9 cellular contexts compared by ENCODE assay signal in the genomic region with DNA sequence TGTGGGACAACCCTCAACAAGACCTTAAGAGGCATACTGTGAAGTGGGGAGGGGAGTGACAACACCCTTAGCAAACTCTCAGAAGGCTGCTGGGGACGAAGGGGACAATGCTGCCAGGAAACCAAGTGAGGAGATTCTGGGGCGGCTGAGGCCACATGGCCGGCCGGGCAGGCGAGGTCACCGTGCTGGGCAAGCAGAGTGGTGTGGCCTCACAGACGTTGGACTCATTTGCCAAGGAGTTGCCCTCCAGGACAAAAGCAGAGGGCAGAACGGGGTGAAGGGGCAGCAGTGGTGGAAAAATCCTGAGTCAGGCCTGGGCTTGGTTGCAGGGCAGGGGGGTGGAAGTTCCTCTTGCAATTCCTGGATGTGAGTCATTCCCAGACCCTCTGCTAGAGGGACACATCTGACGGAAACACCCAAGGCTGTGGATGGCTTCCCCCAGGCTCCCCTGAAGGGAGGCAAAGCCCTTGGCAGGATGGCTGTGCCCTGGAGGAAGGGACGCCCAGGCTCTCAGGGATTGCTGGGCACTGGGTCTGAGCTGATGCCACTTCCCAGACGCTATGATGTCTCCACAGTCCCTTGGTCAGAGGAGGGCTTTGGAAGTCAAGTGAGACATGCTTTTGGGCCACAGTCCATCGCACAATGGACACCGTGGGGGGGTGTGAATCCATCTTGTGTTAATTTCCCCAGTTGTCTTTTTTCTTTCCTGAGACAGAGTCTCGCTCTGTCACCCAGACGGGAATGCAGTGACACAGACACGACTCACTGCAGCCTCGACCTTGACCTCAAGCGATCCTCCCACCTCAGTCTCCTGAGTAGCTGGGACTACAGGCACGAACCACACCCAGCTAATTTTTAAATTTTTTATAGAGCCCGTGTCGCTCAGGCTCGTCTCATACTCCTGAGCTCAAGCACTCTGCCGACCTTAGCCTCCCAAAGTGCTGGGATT. TPM values are rescaled to one million over a fixed set of nuclear protein-coding genes. Genes with fewer than 3 reads are reported as not detected.
DNase-seq lines count a peak whose midpoint lies in the region; ATAC-seq and TF ChIP-seq lines count a peak whose summit lies in the region.
"Had no signal": no experiment of that assay in that cellular context is flagged by ENCODE, and none has a peak within 500 bp of the region (broad histone marks: within the 10 kb centered on the region; RNA-seq: fewer than 3 reads in every experiment).

No MANE protein-coding gene starts in this region.

- peaks cover 9% of the 10 kb centered on the region for H3K9me3 Mint-ChIP-seq in neural crest cell

- peaks cover 3% of the 10 kb centered on the region for H3K36me3 Mint-ChIP-seq in neural crest cell (ENCODE audit: low read depth)

- no peak for ATAC-seq in GM21737 (IDR thresholded peaks at IDR 0.05; ENCODE audit: unreplicated experiment)

- DNase-seq in AG20443 (ENCODE audit: low spot score) (peak; percentile 79), RPMI7951 (ENCODE audit: low read depth) (peak; percentile 78), fibroblast of the conjunctiva (ENCODE audit: low read depth) (peak; percentile 30), neural crest cell (ENCODE audit: low read depth, low spot score) (no peak), GF-D8 (lab: John Stamatoyannopoulos, UW) (no peak), NCI-H1417 treated with DMSO at 0.1 percent for 48 hours (lab: John Stamatoyannopoulos, UW) (no peak), cerebellum (ENCODE audit: low spot score) (no peak)
- DNase-seq: BE2C had no signal

- no peak overlapping the region for H3K4me3 Mint-ChIP-seq in neural crest cell

- H3K27me3 Mint-ChIP-seq in neural crest cell (ENCODE audit: low read depth), result peaks cover 5% of the 10 kb centered on the region

- TF ChIP-seq CTCF in neural crest cell (conservative IDR thresholded peaks at IDR 0.05), result no peak

- H3K4me1 Mint-ChIP-seq in neural crest cell, result no peaks in the 10 kb centered on the region

- peak overlapping the region; percentile 81 for H3K27ac Mint-ChIP-seq in neural crest cell (ENCODE audit: unreplicated experiment)

RNA-seq across cellular contexts. Expression of a gene that starts 16.2 kb away (rescaled TPM):
- total RNA-seq in RPMI7951 (2014; rRNA removed; shearing (Covaris generic)), result 0.10 and 0.12 TPM in 2 replicates
- total RNA-seq in neural crest cell, result 15.2 and 15.4 TPM in 2 replicates
- 6.4 TPM for total RNA-seq in cerebellum

RNA-seq across cellular contexts. Expression of a gene that starts 28.4 kb away (rescaled TPM):
- total RNA-seq in RPMI7951 (2014; rRNA removed; shearing (Covaris generic)), result 8.1 and 14.5 TPM in 2 replicates
- total RNA-seq in neural crest cell (14.6 and 16.1 TPM in 2 replicates), cerebellum (5.9 TPM)

RNA-seq across cellular contexts. Expression of a gene that starts 55.8 kb away (rescaled TPM):
- total RNA-seq in RPMI7951 (2014; rRNA removed; shearing (Covaris generic)), result under 0.01 and 0.39 TPM in 2 replicates
- total RNA-seq in neural crest cell (30.4 and 31.8 TPM in 2 replicates), cerebellum (38.4 TPM)

Comparison
In these comparisons a context has a peak if more than half of its experiments do, and no peak if none do; other contexts are left out.
1. DNase-seq: peak in AG20443 (single experiment), RPMI7951 (single experiment) and fibroblast of the conjunctiva (single experiment); none in neural crest cell (single experiment), GF-D8 (single experiment), NCI-H1417 treated with DMSO at 0.1 percent for 48 hours (single experiment) and cerebellum (single experiment).
2. RNA of a gene that starts 55.8 kb away (total RNA-seq): 38.4 TPM in cerebellum (single experiment) and 30.4 to 31.8 TPM in neural crest cell; under 0.01 to 0.39 TPM in RPMI7951; every median in the first group is over 10 times any median in the second.